8 cellular contexts compared by ENCODE assay signal in the genomic region with DNA sequence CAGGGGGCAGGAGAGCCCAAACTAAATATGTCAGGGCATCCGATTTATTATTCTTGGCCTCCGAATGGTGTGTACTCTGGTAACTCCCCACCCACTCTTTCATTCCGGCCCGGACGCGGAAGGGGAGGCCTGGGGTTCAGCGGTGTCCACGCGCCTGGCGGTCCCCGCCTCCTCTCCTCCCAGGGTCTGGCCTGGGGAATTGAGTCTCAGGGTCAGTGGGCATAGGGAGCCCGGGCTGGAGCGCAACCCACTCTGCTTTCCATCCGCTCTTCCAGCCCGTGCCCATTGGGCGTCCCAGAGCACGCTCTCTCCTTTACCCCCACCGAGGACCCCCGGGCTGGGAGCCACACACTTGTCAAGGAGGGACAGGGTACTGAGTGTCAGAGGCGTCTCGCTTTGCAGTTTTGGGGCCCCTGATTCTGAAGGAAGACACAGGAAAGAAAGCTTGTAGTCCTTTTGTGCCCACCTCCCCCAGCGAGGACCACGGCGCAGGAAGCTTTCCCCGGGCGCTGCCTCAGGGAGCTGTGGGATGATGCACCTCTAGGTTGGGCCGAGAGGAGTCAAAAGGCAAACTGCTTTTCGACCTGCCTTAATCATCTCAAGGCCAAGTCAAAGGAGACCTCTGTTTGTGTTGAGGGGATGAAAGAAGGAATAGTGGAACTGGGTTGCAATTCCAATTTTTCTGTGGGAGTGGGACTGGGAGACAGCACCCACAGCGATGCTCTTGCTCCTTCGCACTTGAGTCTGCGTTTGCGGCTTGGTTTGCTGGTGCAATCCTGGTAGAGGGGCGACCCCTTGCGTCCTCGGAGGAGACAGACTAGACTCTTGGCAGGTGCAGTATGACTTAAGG. TPM values are rescaled to one million over a fixed set of nuclear protein-coding genes. Genes with fewer than 3 reads are reported as not detected.
DNase-seq lines count a peak whose midpoint lies in the region; TF ChIP-seq lines count a peak whose summit lies in the region.

No MANE protein-coding gene starts in this region.

- CTCF ChIA-PET in HEK293 (lab: Yijun Ruan, JAX), result interaction anchor here (0.6 to 2.2 kb wide), 16 partner anchors 8 to 1222 kb away, joined by 3 to 16 read pairs (median 4); no protein-coding TSS in a partner anchor

- H3K27ac ChIP-seq in HEK293 (ENCODE audit: extremely low read depth, low read depth, low read length) (no peak overlapping the region), SK-N-MC (no peak overlapping the region), left ventricle myocardium inferior (replicated peaks) (no peak overlapping the region)

- POLR2A ChIA-PET in HEK293 (lab: Yijun Ruan, JAX), result no interaction called here

- no peak overlapping the region for H3K9ac ChIP-seq in SK-N-MC (ENCODE audit: insufficient read length)

- peaks cover 95% of the 10 kb centered on the region for H3K27me3 ChIP-seq in left ventricle myocardium inferior (ENCODE audit: low read depth)

- H3K36me3 ChIP-seq in HEK293 (ENCODE audit: control insufficient read depth in 2 of 2, insufficient read depth in 1 of 2, low read length in 2 of 2) (no peaks in the 10 kb centered on the region), SK-N-MC (ENCODE audit: insufficient read depth, low read length) (no peaks in the 10 kb centered on the region), left ventricle myocardium inferior (no peaks in the 10 kb centered on the region)

- H3K9me3 ChIP-seq in HEK293 (ENCODE audit: control insufficient read depth, insufficient read depth, low read depth, low read length) (no peaks in the 10 kb centered on the region), SK-N-MC (ENCODE audit: low read depth, low read length) (no peaks in the 10 kb centered on the region), left ventricle myocardium inferior (replicated peaks) (no peaks in the 10 kb centered on the region)

- H3K4me1 ChIP-seq in HEK293 (ENCODE audit: control insufficient read depth, insufficient read depth, low read length) (no peaks in the 10 kb centered on the region), left ventricle myocardium inferior (peaks cover 34% of the 10 kb centered on the region)

- H3K4me3 ChIP-seq in GM12865 (ENCODE audit: low read depth, low read length), result no peak overlapping the region
- no peak overlapping the region for H3K4me3 ChIP-seq in HEK293 (ENCODE audit: low read depth, low read length)
- H3K4me3 ChIP-seq in SK-N-MC, result no peak overlapping the region
- H3K4me3 ChIP-seq in left ventricle myocardium inferior, result peak overlapping the region; percentile 66

- TF ChIP-seq CTCF in GM12865 (IDR thresholded peaks at IDR 0.05; ENCODE audit: insufficient read depth, low read depth, low read length, missing control alignments) (peak; percentile 89), HEK293 (tag by site-specific recombination; IDR thresholded peaks at IDR 0.05) (peak; percentile 91), left ventricle myocardium inferior (IDR thresholded peaks at IDR 0.05; ENCODE audit: borderline replicate concordance) (peak; percentile 76)

- DNase-seq in GM12865 (ENCODE audit: low read depth) (peak; percentile 85), LoVo (ENCODE audit: low spot score) (peak; percentile 41), SK-N-MC (ENCODE audit: low read depth, low spot score) (peak; percentile 73), amniotic epithelial cell (ENCODE audit: low read depth) (peak; percentile 79), left ventricle myocardium inferior (peak; percentile 55), pulmonary artery endothelial cell (ENCODE audit: low read depth, low spot score) (peak; percentile 55), activated gamma-delta T cell (lab: John Stamatoyannopoulos, UW) (no peak)

- intact Hi-C loops in left ventricle myocardium inferior (cut with micrococcal nuclease), result no loop called here

TF ChIP-seq in HEK293, 187 proteins besides CTCF, POLR2A, EP300 and RAD21:
- TF ChIP-seq ZNF600 (tag by site-specific recombination; IDR thresholded peaks at IDR 0.05), result 0 out of 2 replicates have a peak, but pooled peaks have one; percentile 10
- no peak for TF ChIP-seq YY2 (tag by site-specific recombination; IDR thresholded peaks at IDR 0.05)
- peak; percentile 92 for TF ChIP-seq ZNF660 (tag by site-specific recombination; IDR thresholded peaks at IDR 0.05)
- TF ChIP-seq TRIM28 (IDR thresholded peaks at IDR 0.05; ENCODE audit: borderline replicate concordance, low read length), result peak; percentile 38; the same call in 1 of the 2 replicates
- TF ChIP-seq ZNF292 (tag by site-specific recombination; IDR thresholded peaks at IDR 0.05; ENCODE audit: borderline replicate concordance, low read depth), result no peak
- TF ChIP-seq ZNF112 (tag by site-specific recombination; IDR thresholded peaks at IDR 0.05), result no peak
- no peak for TF ChIP-seq ZNF211 (tag by site-specific recombination; IDR thresholded peaks at IDR 0.05; ENCODE audit: low read depth)
- TF ChIP-seq ZNF2 (tag by site-specific recombination; IDR thresholded peaks at IDR 0.05), result peak; percentile 66
- 0 out of 2 replicates have a peak, but pooled peaks have one; percentile 67 for TF ChIP-seq ZNF391 (tag by site-specific recombination; IDR thresholded peaks at IDR 0.05; ENCODE audit: borderline replicate concordance, low read depth)
- TF ChIP-seq HOXD13 (CRISPR knock-in tag; IDR thresholded peaks at IDR 0.05; ENCODE audit: borderline replicate concordance), result no peak
- TF ChIP-seq, protein P1, sequence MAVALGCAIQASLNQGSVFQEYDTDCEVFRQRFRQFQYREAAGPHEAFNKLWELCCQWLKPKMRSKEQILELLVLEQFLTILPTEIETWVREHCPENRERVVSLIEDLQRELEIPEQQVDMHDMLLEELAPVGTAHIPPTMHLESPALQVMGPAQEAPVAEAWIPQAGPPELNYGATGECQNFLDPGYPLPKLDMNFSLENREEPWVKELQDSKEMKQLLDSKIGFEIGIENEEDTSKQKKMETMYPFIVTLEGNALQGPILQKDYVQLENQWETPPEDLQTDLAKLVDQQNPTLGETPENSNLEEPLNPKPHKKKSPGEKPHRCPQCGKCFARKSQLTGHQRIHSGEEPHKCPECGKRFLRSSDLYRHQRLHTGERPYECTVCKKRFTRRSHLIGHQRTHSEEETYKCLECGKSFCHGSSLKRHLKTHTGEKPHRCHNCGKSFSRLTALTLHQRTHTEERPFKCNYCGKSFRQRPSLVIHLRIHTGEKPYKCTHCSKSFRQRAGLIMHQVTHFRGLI (tag by site-specific recombination; IDR thresholded peaks at IDR 0.05), result no peak
- no peak for TF ChIP-seq ZNF785 (tag by site-specific recombination; IDR thresholded peaks at IDR 0.05)
- TF ChIP-seq YY1 (tag by site-specific recombination; IDR thresholded peaks at IDR 0.05), result no peak
- TF ChIP-seq IKZF3 (tag by site-specific recombination; IDR thresholded peaks at IDR 0.05), result peak; percentile 51; the same call in 1 of the 2 replicates
- TF ChIP-seq ZBTB1 (tag by site-specific recombination; IDR thresholded peaks at IDR 0.05), result no peak
- no peak for TF ChIP-seq ZNF302 (tag by site-specific recombination; IDR thresholded peaks at IDR 0.05; ENCODE audit: low read depth)
- TF ChIP-seq ZNF501 (tag by site-specific recombination; IDR thresholded peaks at IDR 0.05), result 0 out of 2 replicates have a peak, but pooled peaks have one; percentile 33
- TF ChIP-seq ZNF654 (tag by site-specific recombination; IDR thresholded peaks at IDR 0.05; ENCODE audit: low read depth), result peak; percentile 99
- no peak for TF ChIP-seq ZNF658 (tag by site-specific recombination; IDR thresholded peaks at IDR 0.05)
- 0 out of 2 replicates have a peak, but pooled peaks have one; percentile 32 for TF ChIP-seq ZSCAN30 (tag by site-specific recombination; IDR thresholded peaks at IDR 0.05)
- no peak for TF ChIP-seq ZNF629 (tag by site-specific recombination; IDR thresholded peaks at IDR 0.05)

RNA-seq across cellular contexts. Expression of a gene that starts 2.5 kb away (rescaled TPM):
- total RNA-seq in left ventricle myocardium inferior (0.27 TPM), pulmonary artery endothelial cell (0.67 and 2.8 TPM in 2 replicates)
